1 cellular context compared by ENCODE assay signal in the genomic region with DNA sequence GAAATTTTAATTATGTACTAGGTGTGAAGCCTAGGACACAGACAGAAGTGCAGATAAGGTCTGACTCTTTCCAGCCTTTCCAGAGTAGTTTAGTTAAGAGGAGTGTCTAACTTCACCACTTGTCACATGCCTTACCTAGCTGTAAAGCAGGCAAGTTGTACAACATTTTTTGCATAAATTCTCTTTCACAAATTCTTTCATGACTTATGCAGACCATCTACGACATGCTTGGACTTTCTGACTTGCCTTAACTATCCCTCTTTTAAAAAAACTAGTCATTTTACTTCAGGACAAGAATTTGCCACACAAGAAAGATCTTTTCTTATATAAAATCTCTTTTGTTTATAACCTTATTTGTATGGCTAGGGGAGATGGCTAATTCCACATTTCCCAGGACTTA.
TF ChIP-seq lines count a peak whose summit lies in the region.

No MANE protein-coding gene starts in this region.

TF ChIP-seq in K562, 482 proteins besides CTCF, POLR2A, EP300 and RAD21 (continued from another document):
- TF ChIP-seq ARID1B (IDR thresholded peaks at IDR 0.05) = no peak
